Comparison of ENCODE assay signal across 25 cellular contexts in the genomic region with DNA sequence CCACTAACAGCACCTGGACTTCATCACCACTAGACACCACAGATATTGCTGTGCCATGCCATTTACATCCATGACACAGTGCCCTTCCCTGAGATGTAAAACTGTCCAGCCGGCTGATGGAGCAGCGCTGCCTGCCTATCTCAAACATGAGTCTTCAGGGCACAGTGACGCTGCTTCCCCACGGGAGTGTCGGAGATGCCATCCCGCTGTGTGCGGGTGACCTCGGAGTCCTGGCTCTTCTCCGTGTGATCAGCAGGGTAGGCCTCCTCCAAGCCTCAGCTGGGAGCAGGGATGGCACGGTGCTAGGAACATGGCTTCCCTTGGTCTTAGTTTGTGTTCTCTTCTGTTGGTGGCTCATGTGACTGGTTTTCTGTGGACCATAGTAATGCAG.
DNase-seq lines count a peak whose midpoint lies in the region; ATAC-seq and TF ChIP-seq lines count a peak whose summit lies in the region.
"Had no signal": no experiment of that assay in that cellular context is flagged by ENCODE, and none has a peak within 500 bp of the region (broad histone marks: within the 10 kb centered on the region; RNA-seq: fewer than 3 reads in every experiment).

No MANE protein-coding gene starts in this region.

- H3K9ac ChIP-seq in SK-N-SH = no peak overlapping the region
- H3K9ac ChIP-seq: KMS-11 had no signal

- TF ChIP-seq EP300 in SK-N-SH (IDR thresholded peaks at IDR 0.05; ENCODE audit: borderline replicate concordance in 1 of 2, low read depth in 1 of 2, low read length in 1 of 2) = no peak

- no peak for ATAC-seq in SK-N-SH treated with all-trans-retinoic acid at 6 μM for 48 hours
- no peak for ATAC-seq in WTC11

- H3K36me3 Mint-ChIP-seq in WTC11 (peaks cover 27% of the 10 kb centered on the region), osteocyte (ENCODE audit: unreplicated experiment) (no peaks in the 10 kb centered on the region)
- H3K36me3 Mint-ChIP-seq: CD4-positive, CD25-positive, alpha-beta regulatory T cell; IgD-negative memory B cell had no signal

- H3K9me2 ChIP-seq in SK-N-SH = no peaks in the 10 kb centered on the region

- H3K4me1 ChIP-seq in SK-N-SH (ENCODE audit: control insufficient read depth in 1 of 2, insufficient read depth in 2 of 2, low read depth in 1 of 2, low read length in 1 of 2) (peaks cover 0 to 32% of the 10 kb centered on the region in 2 experiments; a peak in 1 of 4 replicates), SJCRH30 (peaks cover 10% of the 10 kb centered on the region)

- H3K36me3 ChIP-seq in SK-N-SH (replicated peaks in 1 of 2; ENCODE audit: control insufficient read depth in 1 of 2, insufficient read depth in 2 of 2, low read length in 1 of 2) (no peaks in the 10 kb centered on the region), SJCRH30 (no peaks in the 10 kb centered on the region)

- POLR2A ChIA-PET in SK-N-SH (lab: Yijun Ruan, JAX) (no interaction called here), WTC11 (lab: Charles Lee) (no interaction called here)

- H3K27ac Mint-ChIP-seq in WTC11 (peak overlapping the region; percentile 60; the same call in 1 of the 2 replicates), osteocyte (ENCODE audit: unreplicated experiment) (no peak overlapping the region)
- H3K27ac Mint-ChIP-seq: CD4-positive, CD25-positive, alpha-beta regulatory T cell; IgD-negative memory B cell had no signal

- CTCF ChIA-PET in SK-N-SH (lab: Yijun Ruan, JAX) = no interaction called here
- CTCF ChIA-PET in WTC11 (lab: Charles Lee) = no interaction called here

- DNase-seq in SK-N-SH (peak; percentile 30), D341Med (ENCODE audit: low spot score) (peak; percentile 30), WTC11 (ENCODE audit: low spot score) (no peak), osteocyte (ENCODE audit: extremely low spot score, unreplicated experiment) (peak; percentile 75), germinal center (ENCODE audit: low spot score) (no peak), SJCRH30 (no peak), activated T-cell treated with anti-CD3 and anti-CD28 coated beads for 4 hours (no peak)
- DNase-seq: CD4-positive, CD25-positive, alpha-beta regulatory T cell; EL; GF-D8; GOT3; HCEC 1CT; NCI-H1048; NCI-H1417; NCI-H1694; NCI-H2081; NCI-H2227 treated with DMSO at 0.1 percent for 48 hours; NCI-H526 treated with DMSO at 0.1 percent for 48 hours; RPMI8226; SHP77 had no signal

- TF ChIP-seq RAD21 in SK-N-SH (IDR thresholded peaks at IDR 0.05; ENCODE audit: low read length) = no peak

- no peaks in the 10 kb centered on the region for H3K79me2 ChIP-seq in SK-N-SH (ENCODE audit: insufficient read depth)

- no peak overlapping the region for H3K4me2 ChIP-seq in SK-N-SH
- H3K4me2 ChIP-seq: KMS-11 had no signal

- H3K4me1 Mint-ChIP-seq in WTC11 (peaks cover 13% of the 10 kb centered on the region), osteocyte (ENCODE audit: unreplicated experiment) (no peaks in the 10 kb centered on the region)

- H2AFZ ChIP-seq in SK-N-SH (ENCODE audit: low read depth) = no peak overlapping the region

- H3K4me3 Mint-ChIP-seq in WTC11 = no peak overlapping the region
- H3K4me3 Mint-ChIP-seq in osteocyte (ENCODE audit: unreplicated experiment) = no peak overlapping the region
- H3K4me3 Mint-ChIP-seq: CD4-positive, CD25-positive, alpha-beta regulatory T cell; IgD-negative memory B cell had no signal

- peaks cover 5% of the 10 kb centered on the region for H3K9me3 Mint-ChIP-seq in WTC11
- H3K9me3 Mint-ChIP-seq in osteocyte (ENCODE audit: unreplicated experiment) = no peaks in the 10 kb centered on the region
- H3K9me3 Mint-ChIP-seq: IgD-negative memory B cell had no signal

- no peaks in the 10 kb centered on the region for H3K27me3 Mint-ChIP-seq in WTC11 (ENCODE audit: low read depth)
- peaks cover 6% of the 10 kb centered on the region for H3K27me3 Mint-ChIP-seq in osteocyte (ENCODE audit: unreplicated experiment)

- no peaks in the 10 kb centered on the region for H3F3A ChIP-seq in SK-N-SH (replicated peaks; ENCODE audit: insufficient read depth)

- H3K27me3 ChIP-seq in SK-N-SH (ENCODE audit: insufficient read depth) = no peaks in the 10 kb centered on the region
- peaks cover 11% of the 10 kb centered on the region for H3K27me3 ChIP-seq in SJCRH30

- H3K27ac ChIP-seq in SK-N-SH (ENCODE audit: low read depth in 2 of 2, low read length in 1 of 2) (no peak overlapping the region), SJCRH30 (no peak overlapping the region)
- H3K27ac ChIP-seq: 22Rv1, HL-60, KMS-11 had no signal

- no peaks in the 10 kb centered on the region for H4K20me1 ChIP-seq in SK-N-SH (ENCODE audit: insufficient read depth)

- no peaks in the 10 kb centered on the region for H3K9me3 ChIP-seq in SK-N-SH
- no peaks in the 10 kb centered on the region for H3K9me3 ChIP-seq in SJCRH30 (replicated peaks)

- H3K4me3 ChIP-seq in SK-N-SH (ENCODE audit: low read depth in 2 of 2, low read length in 1 of 2) (no peak overlapping the region), SJCRH30 (no peak overlapping the region)

- TF ChIP-seq CTCF in SK-N-SH (IDR thresholded peaks at IDR 0.05) (no peak), WTC11 (IDR thresholded peaks at IDR 0.05) (no peak), osteocyte (IDR thresholded peaks at IDR 0.05) (no peak)

- 82% methylated on average over 4 of the region's 10 CpGs for WGBS in SK-N-SH (ENCODE audit: low lambda C conversion rate)

TF ChIP-seq in SK-N-SH, 30 proteins besides CTCF, POLR2A, EP300 and RAD21 (continues in another document):
- TF ChIP-seq YY1 (IDR thresholded peaks at IDR 0.05; ENCODE audit: low read depth) (no peak), NRF1 (IDR thresholded peaks at IDR 0.05; ENCODE audit: low read depth, low read length) (no peak), MXI1 (IDR thresholded peaks at IDR 0.05; ENCODE audit: low read depth, low read length) (no peak), POLR2AphosphoS5 (IDR thresholded peaks at IDR 0.05; ENCODE audit: low read depth, low read length) (no peak), CHD2 (IDR thresholded peaks at IDR 0.05; ENCODE audit: low read length, partially characterized antibody) (no peak), TAF1 (IDR thresholded peaks at IDR 0.05; ENCODE audit: borderline replicate concordance, low read depth, low read length) (no peak)
- TF ChIP-seq, protein P1, sequence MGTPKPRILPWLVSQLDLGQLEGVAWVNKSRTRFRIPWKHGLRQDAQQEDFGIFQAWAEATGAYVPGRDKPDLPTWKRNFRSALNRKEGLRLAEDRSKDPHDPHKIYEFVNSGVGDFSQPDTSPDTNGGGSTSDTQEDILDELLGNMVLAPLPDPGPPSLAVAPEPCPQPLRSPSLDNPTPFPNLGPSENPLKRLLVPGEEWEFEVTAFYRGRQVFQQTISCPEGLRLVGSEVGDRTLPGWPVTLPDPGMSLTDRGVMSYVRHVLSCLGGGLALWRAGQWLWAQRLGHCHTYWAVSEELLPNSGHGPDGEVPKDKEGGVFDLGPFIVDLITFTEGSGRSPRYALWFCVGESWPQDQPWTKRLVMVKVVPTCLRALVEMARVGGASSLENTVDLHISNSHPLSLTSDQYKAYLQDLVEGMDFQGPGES (IDR thresholded peaks at IDR 0.05; ENCODE audit: low read depth, low read length) = no peak

TF ChIP-seq in SK-N-SH treated with all-trans-retinoic acid at 6 μM for 48 hours, 23 proteins besides CTCF, POLR2A, EP300 and RAD21 (continues in another document):
- TF ChIP-seq ZC3H10 (CRISPR knock-in tag; IDR thresholded peaks at IDR 0.05) (no peak), ESRRG (CRISPR knock-in tag; IDR thresholded peaks at IDR 0.05) (no peak), OSR1 (CRISPR knock-in tag; IDR thresholded peaks at IDR 0.05) (no peak), ARNTL (CRISPR knock-in tag; IDR thresholded peaks at IDR 0.05; ENCODE audit: borderline replicate concordance, low read depth) (no peak), ISL1 (CRISPR knock-in tag; IDR thresholded peaks at IDR 0.05) (no peak), GLIS3 (CRISPR knock-in tag; IDR thresholded peaks at IDR 0.05) (no peak), TOX (CRISPR knock-in tag; IDR thresholded peaks at IDR 0.05; ENCODE audit: borderline replicate concordance) (no peak), ZFP3 (CRISPR knock-in tag; IDR thresholded peaks at IDR 0.05) (no peak)

TF ChIP-seq in WTC11, 78 proteins besides CTCF, POLR2A, EP300 and RAD21 (continues in another document):
- TF ChIP-seq NR2C2 (CRISPR knock-in tag; IDR thresholded peaks at IDR 0.05) (no peak), ZNF317 (CRISPR knock-in tag; IDR thresholded peaks at IDR 0.05; ENCODE audit: borderline replicate concordance, low read depth) (no peak), HMGA2 (CRISPR knock-in tag; IDR thresholded peaks at IDR 0.05) (no peak), NFATC4 (CRISPR knock-in tag; IDR thresholded peaks at IDR 0.05) (no peak)
- TF ChIP-seq, protein P2, sequence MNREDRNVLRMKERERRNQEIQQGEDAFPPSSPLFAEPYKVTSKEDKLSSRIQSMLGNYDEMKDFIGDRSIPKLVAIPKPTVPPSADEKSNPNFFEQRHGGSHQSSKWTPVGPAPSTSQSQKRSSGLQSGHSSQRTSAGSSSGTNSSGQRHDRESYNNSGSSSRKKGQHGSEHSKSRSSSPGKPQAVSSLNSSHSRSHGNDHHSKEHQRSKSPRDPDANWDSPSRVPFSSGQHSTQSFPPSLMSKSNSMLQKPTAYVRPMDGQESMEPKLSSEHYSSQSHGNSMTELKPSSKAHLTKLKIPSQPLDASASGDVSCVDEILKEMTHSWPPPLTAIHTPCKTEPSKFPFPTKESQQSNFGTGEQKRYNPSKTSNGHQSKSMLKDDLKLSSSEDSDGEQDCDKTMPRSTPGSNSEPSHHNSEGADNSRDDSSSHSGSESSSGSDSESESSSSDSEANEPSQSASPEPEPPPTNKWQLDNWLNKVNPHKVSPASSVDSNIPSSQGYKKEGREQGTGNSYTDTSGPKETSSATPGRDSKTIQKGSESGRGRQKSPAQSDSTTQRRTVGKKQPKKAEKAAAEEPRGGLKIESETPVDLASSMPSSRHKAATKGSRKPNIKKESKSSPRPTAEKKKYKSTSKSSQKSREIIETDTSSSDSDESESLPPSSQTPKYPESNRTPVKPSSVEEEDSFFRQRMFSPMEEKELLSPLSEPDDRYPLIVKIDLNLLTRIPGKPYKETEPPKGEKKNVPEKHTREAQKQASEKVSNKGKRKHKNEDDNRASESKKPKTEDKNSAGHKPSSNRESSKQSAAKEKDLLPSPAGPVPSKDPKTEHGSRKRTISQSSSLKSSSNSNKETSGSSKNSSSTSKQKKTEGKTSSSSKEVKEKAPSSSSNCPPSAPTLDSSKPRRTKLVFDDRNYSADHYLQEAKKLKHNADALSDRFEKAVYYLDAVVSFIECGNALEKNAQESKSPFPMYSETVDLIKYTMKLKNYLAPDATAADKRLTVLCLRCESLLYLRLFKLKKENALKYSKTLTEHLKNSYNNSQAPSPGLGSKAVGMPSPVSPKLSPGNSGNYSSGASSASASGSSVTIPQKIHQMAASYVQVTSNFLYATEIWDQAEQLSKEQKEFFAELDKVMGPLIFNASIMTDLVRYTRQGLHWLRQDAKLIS (CRISPR knock-in tag; IDR thresholded peaks at IDR 0.05; ENCODE audit: borderline replicate concordance) = no peak

Comparison
In these comparisons a context has a peak if more than half of its experiments do, and no peak if none do; other contexts are left out.
1. DNase-seq: peak in SK-N-SH (single experiment), D341Med (single experiment) and osteocyte (single experiment); none in WTC11 (single experiment), germinal center (single experiment), SJCRH30 (0 of 2) and activated T-cell treated with anti-CD3 and anti-CD28 coated beads for 4 hours (single experiment).